Comparison of ENCODE assay signal across 22 cellular contexts in the genomic region with DNA sequence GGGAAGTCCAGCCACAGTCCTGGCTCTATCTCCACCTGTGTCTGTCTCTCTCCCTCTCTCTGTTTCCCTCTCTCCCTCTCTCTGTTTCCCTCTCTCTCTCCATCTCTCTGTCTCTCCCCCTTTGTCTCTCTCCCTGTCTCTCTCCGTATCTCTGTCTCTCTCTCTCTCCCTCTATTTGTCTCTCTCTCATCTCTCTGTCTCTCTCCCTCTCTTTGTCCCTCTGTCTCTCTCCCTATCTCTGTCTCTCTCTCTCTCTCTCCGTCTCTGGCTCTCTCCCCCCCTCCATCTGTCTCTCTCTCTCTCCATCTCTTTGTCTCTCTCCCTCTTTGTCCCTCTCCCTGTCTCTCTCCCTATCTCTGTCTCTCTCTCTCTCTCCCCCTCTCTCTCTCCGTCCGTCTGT. TPM values are rescaled to one million over a fixed set of nuclear protein-coding genes. Genes with fewer than 3 reads are reported as not detected.
DNase-seq lines count a peak whose midpoint lies in the region; ATAC-seq, FAIRE-seq and TF ChIP-seq lines count a peak whose summit lies in the region.
"Had no signal": no experiment of that assay in that cellular context is flagged by ENCODE, and none has a peak within 500 bp of the region (broad histone marks: within the 10 kb centered on the region; RNA-seq: fewer than 3 reads in every experiment).

No MANE protein-coding gene starts in this region.

- H3K27ac ChIP-seq in HEK293 (ENCODE audit: extremely low read depth, low read depth, low read length), result no peak overlapping the region
- H3K27ac ChIP-seq in K562 (ENCODE audit: extremely low read depth, low read depth, low read length), result no peak overlapping the region
- H3K27ac ChIP-seq in neuronal stem cell (replicated peaks; ENCODE audit: low read length), result no peak overlapping the region
- no peak overlapping the region for H3K27ac ChIP-seq in SJCRH30
- H3K27ac ChIP-seq: BLaER1 had no signal

- H3K4me3 ChIP-seq in HEK293 (ENCODE audit: low read depth, low read length), result no peak overlapping the region
- no peak overlapping the region for H3K4me3 ChIP-seq in K562
- no peak overlapping the region for H3K4me3 ChIP-seq in neuronal stem cell (ENCODE audit: low read length in 2 of 2)
- no peak overlapping the region for H3K4me3 ChIP-seq in SJCRH30
- H3K4me3 ChIP-seq: BLaER1 had no signal

- POLR2A ChIA-PET in HEK293 (lab: Yijun Ruan, JAX), result no interaction called here
- POLR2A ChIA-PET in K562 (lab: Yijun Ruan, JAX), result no interaction called here

- no peak for TF ChIP-seq EP300 in K562 (IDR thresholded peaks at IDR 0.05; ENCODE audit: low read length)

- H4K20me1 ChIP-seq in K562 (replicated peaks; ENCODE audit: control insufficient read depth, insufficient read depth, low read length), result no peaks in the 10 kb centered on the region

- no peak overlapping the region for H3K23ac ChIP-seq in neuronal stem cell (ENCODE audit: low read depth, low read length, poor library complexity)

- CTCF ChIA-PET in HEK293 (lab: Yijun Ruan, JAX) (no interaction called here), K562 (lab: Yijun Ruan, JAX; ENCODE audit: low intra/inter-chr PET ratio) (no interaction called here)

- TF ChIP-seq POLR2A in K562 (conservative IDR thresholded peaks at IDR 0.05), result no peak

- H4K8ac ChIP-seq in neuronal stem cell (ENCODE audit: low read depth, low read length), result no peak overlapping the region

- intact Hi-C loops in K562 (cut with micrococcal nuclease), result no loop called here

- no peak for ATAC-seq in K562
- no peak for ATAC-seq in HG02610 (IDR thresholded peaks at IDR 0.05; ENCODE audit: unreplicated experiment)
- no peak for ATAC-seq in HG03432 (IDR thresholded peaks at IDR 0.05; ENCODE audit: unreplicated experiment)
- ATAC-seq: CD8-positive, alpha-beta T cell had no signal

- no peak overlapping the region for H3K18ac ChIP-seq in neuronal stem cell (ENCODE audit: low read length)

- H3K14ac ChIP-seq in neuronal stem cell (ENCODE audit: low read length), result no peak overlapping the region

- FAIRE-seq in K562 (lab: Jason Lieb, UNC), result no peak
- FAIRE-seq: A204.1, D721Med, G401.6, GM19239 had no signal

- no peak overlapping the region for H2BK15ac ChIP-seq in neuronal stem cell (ENCODE audit: low read length)

- H3K9ac ChIP-seq in K562 (ENCODE audit: insufficient read depth in 1 of 2, low read depth in 2 of 2, low read length in 2 of 2) (no peak overlapping the region), neuronal stem cell (ENCODE audit: low read depth, low read length, poor library complexity) (no peak overlapping the region)
- H3K9ac ChIP-seq: BLaER1 had no signal

- H2AK5ac ChIP-seq in neuronal stem cell (ENCODE audit: low read depth, low read length), result peak overlapping the region; percentile 79

- H2BK12ac ChIP-seq in neuronal stem cell (ENCODE audit: low read length), result no peak overlapping the region

- H3K4me2 ChIP-seq in K562 (ENCODE audit: insufficient read depth, low read length), result no peak overlapping the region
- H3K4me2 ChIP-seq in neuronal stem cell (ENCODE audit: insufficient read depth, low read length, poor library complexity, severe bottlenecking), result no peak overlapping the region
- H3K4me2 ChIP-seq: BLaER1 had no signal

- no peak overlapping the region for H2BK120ac ChIP-seq in neuronal stem cell (ENCODE audit: low read depth, low read length)

- no peaks in the 10 kb centered on the region for H3K9me1 ChIP-seq in K562 (ENCODE audit: control insufficient read depth, insufficient read depth, low read length)

- H2AFZ ChIP-seq in K562 (ENCODE audit: low read depth, low read length), result no peak overlapping the region
- no peak overlapping the region for H2AFZ ChIP-seq in neuronal stem cell (ENCODE audit: low read length)

- TF ChIP-seq CTCF in HEK293 (tag by site-specific recombination; IDR thresholded peaks at IDR 0.05), result no peak
- TF ChIP-seq CTCF in K562 (IDR thresholded peaks at IDR 0.05 in 2 of 3, conservative IDR thresholded peaks at IDR 0.05 in 1 of 3; ENCODE audit: insufficient read depth in 2 of 3, low read depth in 1 of 3, low read length in 3 of 3), result no peak

- H3K79me2 ChIP-seq in K562 (ENCODE audit: control insufficient read depth, insufficient read depth, low read length), result no peaks in the 10 kb centered on the region

- H3K27me3 ChIP-seq in K562 (ENCODE audit: control insufficient read depth in 2 of 2, insufficient read depth in 2 of 2, low read length in 2 of 2) (no peaks in the 10 kb centered on the region), neuronal stem cell (ENCODE audit: control insufficient read depth in 3 of 3, insufficient read depth in 3 of 3, low read depth in 1 of 3, low read length in 3 of 3) (no peaks in the 10 kb centered on the region), SJCRH30 (no peaks in the 10 kb centered on the region)
- H3K27me3 ChIP-seq: BE2C, BLaER1 had no signal

- BruUV-seq in K562 (replicated peaks; lab: Mats Ljungman, UMichigan), result no TSS peak

- no peak overlapping the region for H3K4ac ChIP-seq in neuronal stem cell (ENCODE audit: low read length)

- no peaks in the 10 kb centered on the region for H3K4me1 ChIP-seq in HEK293 (ENCODE audit: control insufficient read depth, insufficient read depth, low read length)
- peaks cover 0 to 23% of the 10 kb centered on the region in 2 experiments; a peak in 2 of 5 replicates for H3K4me1 ChIP-seq in K562 (replicated peaks in 1 of 2; ENCODE audit: control insufficient read depth in 2 of 2, insufficient read depth in 2 of 2, low read length in 2 of 2)
- peaks cover 0 to 2% of the 10 kb centered on the region in 2 donors for H3K4me1 ChIP-seq in neuronal stem cell (ENCODE audit: control insufficient read depth in 2 of 2, insufficient read depth in 1 of 2, low read depth in 1 of 2, low read length in 2 of 2)
- no peaks in the 10 kb centered on the region for H3K4me1 ChIP-seq in SJCRH30
- H3K4me1 ChIP-seq: BE2C, Caco-2 had no signal

- H2BK5ac ChIP-seq in neuronal stem cell (ENCODE audit: low read length), result no peak overlapping the region

- H3K36me3 ChIP-seq in HEK293 (ENCODE audit: control insufficient read depth in 2 of 2, insufficient read depth in 1 of 2, low read length in 2 of 2) (no peaks in the 10 kb centered on the region), K562 (ENCODE audit: control insufficient read depth, insufficient read depth, low read length) (peaks cover 54% of the 10 kb centered on the region; the same call in 2 of the 3 replicates), neuronal stem cell (replicated peaks in 1 of 2; ENCODE audit: control insufficient read depth in 2 of 2, insufficient read depth in 2 of 2, low read length in 2 of 2) (peaks cover 6 to 88% of the 10 kb centered on the region in 2 donors), SJCRH30 (peaks cover 5% of the 10 kb centered on the region; the same call in 1 of the 2 replicates)

- no CpG with 5 or more reads among the region's 4 CpGs for WGBS in K562 (ENCODE audit: insufficient coverage, low coverage, missing lambda C conversion rate)
- no CpG with 5 or more reads among the region's 4 CpGs for WGBS in neuronal stem cell (ENCODE audit: extremely low coverage in 2 of 2, insufficient read length in 2 of 2, insufficient replicate concordance in 1 of 2), 2 donors

- H3K9me3 ChIP-seq in HEK293 (ENCODE audit: control insufficient read depth, insufficient read depth, low read depth, low read length) (no peaks in the 10 kb centered on the region), K562 (replicated peaks; ENCODE audit: control insufficient read depth, insufficient read depth, low read depth, low read length) (no peaks in the 10 kb centered on the region), neuronal stem cell (replicated peaks in 1 of 2; ENCODE audit: control insufficient read depth in 2 of 2, insufficient read depth in 1 of 2, low read depth in 1 of 2, low read length in 2 of 2) (peaks cover 0 to 2% of the 10 kb centered on the region in 2 donors), SJCRH30 (replicated peaks) (no peaks in the 10 kb centered on the region)
- H3K9me3 ChIP-seq: BE2C, BLaER1, Caco-2 had no signal

- in situ Hi-C loops in K562 (cut with MboI), result no loop called here

- no peaks in the 10 kb centered on the region for H3K79me1 ChIP-seq in neuronal stem cell (ENCODE audit: low read depth, low read length)

- no peak overlapping the region for H4K91ac ChIP-seq in neuronal stem cell (ENCODE audit: low read depth, low read length, poor library complexity)

- DNase-seq in K562 (ENCODE audit: extremely low read depth in 1 of 4, low spot score in 3 of 4) (no peak), neuronal stem cell (ENCODE audit: low spot score) (no peak), SJCRH30 (no peak), activated T-cell treated with anti-CD3 and anti-CD28 coated beads for 4 hours (no peak)
- DNase-seq: 8988T; ACHN; BE2C; C1 segment of cervical spinal cord; Caco-2; Calu3; CD4-positive, CD25-positive, alpha-beta regulatory T cell; CD8-positive, alpha-beta T cell; DMS79 treated with DMSO at 0.1 percent for 48 hours; GF-D8 had no signal

- no peak for TF ChIP-seq RAD21 in K562 (CRISPR knock-in tag; conservative IDR thresholded peaks at IDR 0.05 in 1 of 2, IDR thresholded peaks at IDR 0.05 in 1 of 2)

TF ChIP-seq in HEK293, 187 proteins besides CTCF, POLR2A, EP300 and RAD21 (continues in another document):
- no peak for TF ChIP-seq SALL2 (tag by site-specific recombination; IDR thresholded peaks at IDR 0.05; ENCODE audit: borderline replicate concordance)

TF ChIP-seq in K562, 482 proteins besides CTCF, POLR2A, EP300 and RAD21 (continues in another document):
- no peak for TF ChIP-seq ELF1 (tag; IDR thresholded peaks at IDR 0.05)
- TF ChIP-seq SUPT5H (IDR thresholded peaks at IDR 0.05), result 0 out of 2 replicates have a peak, but pooled peaks have one; percentile 31

RNA-seq across cellular contexts. Expression of gene C13orf46, which starts 39.5 kb away (rescaled TPM):
- 0.26 and 0.49 TPM in 2 replicates for total RNA-seq in K562 (2011; cell fraction: chromatin; rRNA removed; ENCODE audit: low replicate concordance)
- 0.13 and 0.33 TPM in 2 replicates for total RNA-seq in K562 (2011; cell fraction: nucleolus; rRNA removed)
- total RNA-seq in K562 (2011; cell fraction: nucleoplasm; rRNA removed), result 0.22 and 0.23 TPM in 2 replicates
- total RNA-seq in K562 (2014; rRNA removed), result 0.05 TPM in 1 of 2 replicates, not detected in the other
- not detected in 2 replicates for total RNA-seq in K562 (2014; rRNA removed; fragmentation: Illumina TruSeq; extraction: Trizol)
- total RNA-seq in K562 (2015; rRNA removed; fragmentation: Illumina TruSeq; extraction: Trizol), result 0.04 TPM in 1 of 2 replicates, not detected in the other
- 0.13 and 0.24 TPM in 2 replicates for total RNA-seq in K562 (2021)
- polyA plus RNA-seq in K562 (2011; rRNA removed), result not detected in 2 replicates
- polyA plus RNA-seq in K562 (2011; cell fraction: cytosol; rRNA removed), result 0.03 and 0.06 TPM in 2 replicates
- polyA plus RNA-seq in K562 (2011; cell fraction: nucleus; rRNA removed), result 0.11 TPM in 2 replicates
- polyA plus RNA-seq in K562 (2012), result 0.13 and 0.36 TPM in 2 replicates
- 0.06 and 0.10 TPM in 2 replicates for polyA plus RNA-seq in K562 (2014; fragmentation: Illumina TruSeq; extraction: Trizol)
- polyA plus RNA-seq in K562 (2014; fragmentation: Nextera tagmentation; extraction: Ambion mirVana), result not detected
- polyA plus RNA-seq in K562 (2014; rRNA removed), result 0.05 TPM in 2 replicates
- polyA minus RNA-seq in K562 (2011; rRNA and poly(A)+ RNA removed), result not detected in 2 replicates
- not detected in 2 replicates for polyA minus RNA-seq in K562 (2011; cell fraction: cytosol; rRNA and poly(A)+ RNA removed)
- polyA minus RNA-seq in K562 (2011; cell fraction: nucleus; rRNA and poly(A)+ RNA removed), result 0.11 TPM in 1 of 2 replicates, not detected in the other
- 0.03 TPM for polyA plus RNA-seq in neuronal stem cell (2013, experiment 1 of 2)
- 0.04 TPM for polyA plus RNA-seq in neuronal stem cell (2013, experiment 2 of 2)
- total RNA-seq in SJCRH30 (2014; rRNA removed; shearing (Covaris generic)), result 0.04 TPM in 1 of 2 replicates, not detected in the other
- total RNA-seq: Caco-2 had no signal
